8 cellular contexts compared by ENCODE assay signal in the genomic region with DNA sequence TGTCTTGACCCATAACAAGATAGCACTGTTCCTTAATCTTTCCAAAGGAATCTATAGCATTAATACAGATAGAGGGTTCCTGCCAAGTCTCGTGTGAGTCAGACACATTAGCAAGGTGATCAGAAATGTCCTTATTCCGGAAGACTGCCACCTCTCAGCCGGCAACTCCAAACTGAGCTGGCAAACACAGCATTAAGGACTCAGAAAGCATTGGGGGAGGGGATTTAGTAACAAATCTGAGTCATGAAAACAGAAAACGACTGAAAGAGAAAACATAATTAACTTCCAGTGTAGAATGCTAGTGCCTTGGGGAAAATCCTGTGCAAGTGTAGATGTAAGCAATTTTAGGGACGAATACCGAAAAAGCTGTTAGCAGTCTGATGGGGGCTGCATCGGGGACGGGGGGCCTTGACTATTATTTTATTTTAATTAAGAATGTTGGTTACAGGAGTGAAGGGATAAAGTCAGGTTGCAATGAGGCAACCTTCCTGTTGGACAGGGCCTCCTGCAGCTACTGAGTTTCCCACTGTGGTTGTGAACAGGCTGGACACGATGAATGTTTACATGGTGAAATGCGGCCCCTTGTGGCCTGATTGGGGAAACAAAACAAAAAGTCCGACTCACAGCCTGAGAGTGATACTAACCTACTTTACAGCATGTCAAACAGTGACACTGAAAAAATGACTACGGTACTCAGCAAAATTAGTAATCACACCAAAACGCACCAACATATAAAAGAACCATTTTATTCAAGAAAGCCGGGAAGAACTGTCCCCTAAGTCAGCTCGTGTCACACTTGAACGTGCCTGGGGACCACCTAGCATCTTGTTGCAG. TPM values are rescaled to one million over a fixed set of nuclear protein-coding genes. Genes with fewer than 3 reads are reported as not detected.
DNase-seq lines count a peak whose midpoint lies in the region; ATAC-seq and TF ChIP-seq lines count a peak whose summit lies in the region.

No MANE protein-coding gene starts in this region.

- H3K4me1 Mint-ChIP-seq in activated CD4-positive, alpha-beta memory T cell treated with anti-CD3 and anti-CD28 coated beads for 36 hours (ENCODE audit: low read depth): no peaks in the 10 kb centered on the region
- H3K4me1 Mint-ChIP-seq in naive thymus-derived CD4-positive, alpha-beta T cell: peaks cover 0 to 2% (median 0%) of the 10 kb centered on the region in 7 donors

- peak; percentile 82 for TF ChIP-seq CTCF in fibroblast of mammary gland (conservative IDR thresholded peaks at IDR 0.05; ENCODE audit: control insufficient read depth, insufficient read depth, low read depth, low read length)

- H3K27ac ChIP-seq in naive thymus-derived CD4-positive, alpha-beta T cell (ENCODE audit: low read depth, low read length): no peak overlapping the region

- no peaks in the 10 kb centered on the region for H3K36me3 Mint-ChIP-seq in activated CD4-positive, alpha-beta memory T cell treated with anti-CD3 and anti-CD28 coated beads for 36 hours
- peaks cover 0 to 6% (median 0%) of the 10 kb centered on the region in 5 donors for H3K36me3 Mint-ChIP-seq in naive thymus-derived CD4-positive, alpha-beta T cell

- POLR2A ChIA-PET in activated CD4-positive, alpha-beta memory T cell treated with anti-CD3 and anti-CD28 coated beads for 36 hours (lab: Charles Lee): no interaction called here
- POLR2A ChIA-PET in naive thymus-derived CD4-positive, alpha-beta T cell (lab: Charles Lee): no interaction called here

- H3K27ac Mint-ChIP-seq in activated CD4-positive, alpha-beta memory T cell treated with anti-CD3 and anti-CD28 coated beads for 36 hours: no peak overlapping the region
- H3K27ac Mint-ChIP-seq in naive thymus-derived CD4-positive, alpha-beta T cell: no peak overlapping the region

- no peaks in the 10 kb centered on the region for H3K36me3 ChIP-seq in naive thymus-derived CD4-positive, alpha-beta T cell (ENCODE audit: control insufficient read depth in 2 of 3, insufficient read depth in 3 of 3, low read length in 3 of 3)

- peak; percentile 66 for ATAC-seq in GM18498 (IDR thresholded peaks at IDR 0.05; ENCODE audit: unreplicated experiment)
- ATAC-seq in HG03432 (IDR thresholded peaks at IDR 0.05; ENCODE audit: unreplicated experiment): peak; percentile 90
- ATAC-seq in naive thymus-derived CD4-positive, alpha-beta T cell: peak; percentile 40

- H3K27me3 ChIP-seq in naive thymus-derived CD4-positive, alpha-beta T cell (ENCODE audit: control insufficient read depth in 2 of 2, insufficient read depth in 2 of 2, low read length in 2 of 2): no peaks in the 10 kb centered on the region

- H3K27me3 Mint-ChIP-seq in activated CD4-positive, alpha-beta memory T cell treated with anti-CD3 and anti-CD28 coated beads for 36 hours: peaks cover 8% of the 10 kb centered on the region
- H3K27me3 Mint-ChIP-seq in naive thymus-derived CD4-positive, alpha-beta T cell: peaks cover 0 to 12% (median 3%) of the 10 kb centered on the region in 5 donors

- no peak overlapping the region for H3K4me3 Mint-ChIP-seq in activated CD4-positive, alpha-beta memory T cell treated with anti-CD3 and anti-CD28 coated beads for 36 hours
- H3K4me3 Mint-ChIP-seq in naive thymus-derived CD4-positive, alpha-beta T cell: no peak overlapping the region

- intact Hi-C loops in activated CD4-positive, alpha-beta memory T cell treated with anti-CD3 and anti-CD28 coated beads for 36 hours (cut with micrococcal nuclease): loop anchor here (1.0 to 2.0 kb wide), 4 partner anchors 161 to 472 kb away; partner anchors contain the start of gene HUNK
- intact Hi-C loops in naive thymus-derived CD4-positive, alpha-beta T cell (cut with micrococcal nuclease): loop anchor here in 1 of 2 donors (1.0 to 2.0 kb wide), 2 partner anchors 392 to 471 kb away; no protein-coding TSS in a partner anchor

- H3K4me1 ChIP-seq in naive thymus-derived CD4-positive, alpha-beta T cell (ENCODE audit: control insufficient read depth in 2 of 2, insufficient read depth in 2 of 2, low read length in 2 of 2): no peaks in the 10 kb centered on the region

- H3K9me3 ChIP-seq in naive thymus-derived CD4-positive, alpha-beta T cell (ENCODE audit: control insufficient read depth in 2 of 3, low read length in 3 of 3): no peaks in the 10 kb centered on the region

- no peak overlapping the region for H3K4me3 ChIP-seq in fibroblast of mammary gland (ENCODE audit: control insufficient read depth, low read depth, low read length)
- H3K4me3 ChIP-seq in naive thymus-derived CD4-positive, alpha-beta T cell (ENCODE audit: low read length): no peak overlapping the region

- no peaks in the 10 kb centered on the region for H3K9me3 Mint-ChIP-seq in activated CD4-positive, alpha-beta memory T cell treated with anti-CD3 and anti-CD28 coated beads for 36 hours
- no peaks in the 10 kb centered on the region for H3K9me3 Mint-ChIP-seq in naive thymus-derived CD4-positive, alpha-beta T cell

- DNase-seq in AML-193 (lab: John Stamatoyannopoulos, UW) (peak; percentile 54 to 60), NCI-H345 (lab: John Stamatoyannopoulos, UW) (peak; percentile 84), fibroblast of mammary gland (ENCODE audit: low read depth) (peak; percentile 83), activated gamma-delta T cell (lab: John Stamatoyannopoulos, UW) (no peak)
- DNase-seq in activated CD4-positive, alpha-beta memory T cell treated with anti-CD3 and anti-CD28 coated beads for 36 hours: peak; percentile 64
- peak in 3 of 9 donors; percentile 5 to 33 (median 8) for DNase-seq in naive thymus-derived CD4-positive, alpha-beta T cell

- CTCF ChIA-PET in activated CD4-positive, alpha-beta memory T cell treated with anti-CD3 and anti-CD28 coated beads for 36 hours (lab: Charles Lee): interaction anchor here (0.6 to 3.4 kb wide), 18 partner anchors 9 to 472 kb away, joined by 3 to 25 read pairs (median 4); partner anchors contain the start of gene MIS18A
- CTCF ChIA-PET in naive thymus-derived CD4-positive, alpha-beta T cell (lab: Charles Lee): interaction anchor here (0.6 kb wide), 1 partner anchor 513 kb away, joined by 5 read pairs; the partner anchor contains the start of gene PAXBP1

RNA-seq across cellular contexts. Expression of gene MIS18A, which starts 20.7 kb away (rescaled TPM):
- total RNA-seq in activated CD4-positive, alpha-beta memory T cell treated with anti-CD3 and anti-CD28 coated beads for 36 hours: 10 to 100 TPM; 34.2 to 36.1 TPM
- total RNA-seq in naive thymus-derived CD4-positive, alpha-beta T cell: 10 to 100 TPM in 1 of 5 experiments, 1 to 10 TPM in 4; 3.3 to 16.4 (median 8.4) TPM
- polyA plus RNA-seq in naive thymus-derived CD4-positive, alpha-beta T cell: 10 to 100 TPM; 11.9 to 13.8 TPM

RNA-seq across cellular contexts. Expression of gene MRAP, which starts 40.5 kb away (rescaled TPM):
- total RNA-seq in activated CD4-positive, alpha-beta memory T cell treated with anti-CD3 and anti-CD28 coated beads for 36 hours: not detected
- not detected for total RNA-seq in naive thymus-derived CD4-positive, alpha-beta T cell
- polyA plus RNA-seq in naive thymus-derived CD4-positive, alpha-beta T cell: not detected

Comparison
In these comparisons a context has a peak if more than half of its experiments do, and no peak if none do; other contexts are left out.
1. ATAC-seq: peak in every context shown above with its lines; median percentile 90 in HG03432; 66 in GM18498; 40 in naive thymus-derived CD4-positive, alpha-beta T cell.